ENCODE assay signal across 1 cellular context in genomic region chr10:33876547-33877400, GRCh38.
A peak's percentile ranks its signal among the peaks of the same experiment; 100 is the strongest.
TF ChIP-seq lines count a peak whose summit lies in the region.

No MANE protein-coding gene starts in this region.

TF ChIP-seq in HepG2, 621 proteins besides CTCF, POLR2A, EP300 and RAD21 (continued from another document and continues in another):
- TF ChIP-seq ZBTB44 (CRISPR knock-in tag; IDR thresholded peaks at IDR 0.05) (peak; percentile 64; the same call in 1 of the 2 replicates), TEAD3 (CRISPR knock-in tag; optimal IDR thresholded peaks at IDR 0.05; ENCODE audit: borderline replicate concordance) (peak; percentile 44), HCFC1 (IDR thresholded peaks at IDR 0.05; ENCODE audit: low read depth, low read length) (no peak), ARNTL (CRISPR knock-in tag; IDR thresholded peaks at IDR 0.05) (peak; percentile 45; the same call in 1 of the 2 replicates), ATF1 (CRISPR knock-in tag; IDR thresholded peaks at IDR 0.05) (no peak), ZFP1 (CRISPR knock-in tag; IDR thresholded peaks at IDR 0.05) (0 out of 2 replicates have a peak, but pooled peaks have one; percentile 37), TMF1 (CRISPR knock-in tag; IDR thresholded peaks at IDR 0.05; ENCODE audit: low read depth) (no peak), ZFX (CRISPR knock-in tag; IDR thresholded peaks at IDR 0.05; ENCODE audit: low read depth) (0 out of 2 replicates have a peak, but pooled peaks have one; percentile 20), HMG20A (CRISPR knock-in tag; IDR thresholded peaks at IDR 0.05; ENCODE audit: borderline replicate concordance) (peak; percentile 91; the same call in 1 of the 2 replicates), ZNF280D (CRISPR knock-in tag; IDR thresholded peaks at IDR 0.05) (no peak), BCLAF1 (IDR thresholded peaks at IDR 0.05) (no peak), HDAC2 (CRISPR knock-in tag; IDR thresholded peaks at IDR 0.05) (peak; percentile 84), ZNF33B (CRISPR knock-in tag; IDR thresholded peaks at IDR 0.05) (0 out of 2 replicates have a peak, but pooled peaks have one; percentile 18), CHCHD3 (CRISPR knock-in tag; IDR thresholded peaks at IDR 0.05) (no peak), MLX (CRISPR knock-in tag; IDR thresholded peaks at IDR 0.05) (0 out of 2 replicates have a peak, but pooled peaks have one; percentile 16), U2AF2 (IDR thresholded peaks at IDR 0.05; ENCODE audit: low read depth, low read length) (no peak), SRSF9 (IDR thresholded peaks at IDR 0.05; ENCODE audit: borderline replicate concordance, insufficient read depth, low read depth, low read length, poor library complexity, severe bottlenecking) (no peak), PPARG (CRISPR knock-in tag; conservative IDR thresholded peaks at IDR 0.05) (peak; percentile 78; the same call in 1 of the 2 replicates), ZBTB33 (CRISPR knock-in tag; IDR thresholded peaks at IDR 0.05) (peak; percentile 33; the same call in 1 of the 2 replicates), MED1 (CRISPR knock-in tag; IDR thresholded peaks at IDR 0.05) (peak; percentile 32; the same call in 1 of the 2 replicates), RBM22 (optimal IDR thresholded peaks at IDR 0.05; ENCODE audit: low read length) (no peak), GFI1 (CRISPR knock-in tag; IDR thresholded peaks at IDR 0.05; ENCODE audit: borderline replicate concordance) (peak; percentile 70), ZNF281 (CRISPR knock-in tag; IDR thresholded peaks at IDR 0.05; ENCODE audit: borderline replicate concordance) (peak; percentile 59; the same call in 1 of the 2 replicates), DPF2 (CRISPR knock-in tag; IDR thresholded peaks at IDR 0.05; ENCODE audit: borderline replicate concordance, low read depth) (peak; percentile 60; the same call in 1 of the 2 replicates), ZNF644 (CRISPR knock-in tag; IDR thresholded peaks at IDR 0.05; ENCODE audit: low read depth) (peak; percentile 94), HIC2 (CRISPR knock-in tag; IDR thresholded peaks at IDR 0.05; ENCODE audit: low read depth) (no peak), SALL1 (CRISPR knock-in tag; IDR thresholded peaks at IDR 0.05) (peak; percentile 91), SAP130 (CRISPR knock-in tag; IDR thresholded peaks at IDR 0.05; ENCODE audit: low read depth) (peak; percentile 34; the same call in 1 of the 2 replicates), MXD4 (CRISPR knock-in tag; IDR thresholded peaks at IDR 0.05) (no peak), TCF12 (IDR thresholded peaks at IDR 0.05) (no peak), TCF12 (CRISPR knock-in tag; IDR thresholded peaks at IDR 0.05) (no peak), NFKBIZ (CRISPR knock-in tag; IDR thresholded peaks at IDR 0.05) (0 out of 2 replicates have a peak, but pooled peaks have one; percentile 25), ZNF609 (CRISPR knock-in tag; IDR thresholded peaks at IDR 0.05; ENCODE audit: borderline replicate concordance) (peak; percentile 50; the same call in 1 of the 2 replicates), ATF2 (CRISPR knock-in tag; IDR thresholded peaks at IDR 0.05) (peak; percentile 62)
